In the genomic region with DNA sequence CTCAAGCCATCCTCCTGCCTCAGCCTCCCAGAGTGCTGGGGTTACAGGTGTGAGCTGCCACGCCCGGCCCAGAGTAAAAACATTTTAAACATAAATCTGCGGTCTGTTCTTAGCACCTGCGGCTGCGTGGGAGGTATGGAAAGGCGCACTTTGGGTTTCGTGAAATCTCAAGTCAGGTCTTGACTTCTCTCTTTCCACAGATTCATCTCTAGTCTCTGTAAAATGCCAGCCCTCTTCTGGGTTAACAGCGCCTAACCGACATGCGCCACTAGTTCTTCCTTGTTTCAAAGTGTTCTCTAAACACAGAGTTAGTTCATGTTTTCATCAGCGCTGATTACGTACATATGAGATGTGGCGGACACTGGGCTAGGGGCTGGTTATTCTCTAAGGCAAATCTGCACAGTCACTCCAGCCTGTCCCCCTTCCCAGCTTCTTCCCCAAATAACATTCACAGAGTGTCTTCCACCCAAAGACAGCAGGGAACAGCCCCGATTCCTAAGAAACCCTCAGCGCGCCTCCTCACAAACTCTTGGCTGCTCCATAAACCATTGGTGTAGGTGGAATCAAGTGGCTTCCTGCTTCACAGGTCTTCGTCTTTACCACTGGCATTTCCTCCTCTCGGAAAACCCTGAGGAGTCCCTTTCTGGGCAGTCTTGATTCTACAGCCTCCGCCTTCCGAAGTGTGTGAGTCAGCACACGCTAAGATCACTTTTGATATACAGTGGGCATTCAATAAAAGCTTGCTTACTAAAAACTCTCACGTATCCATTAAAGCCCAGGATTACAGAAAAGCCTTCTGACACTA, we compare ENCODE assay signal across 2 cellular contexts.
TF ChIP-seq lines count a peak whose summit lies in the region.

No MANE protein-coding gene starts in this region.

TF ChIP-seq in GM23338, 12 proteins besides CTCF, POLR2A, EP300 and RAD21:
- TF ChIP-seq, protein P1, sequence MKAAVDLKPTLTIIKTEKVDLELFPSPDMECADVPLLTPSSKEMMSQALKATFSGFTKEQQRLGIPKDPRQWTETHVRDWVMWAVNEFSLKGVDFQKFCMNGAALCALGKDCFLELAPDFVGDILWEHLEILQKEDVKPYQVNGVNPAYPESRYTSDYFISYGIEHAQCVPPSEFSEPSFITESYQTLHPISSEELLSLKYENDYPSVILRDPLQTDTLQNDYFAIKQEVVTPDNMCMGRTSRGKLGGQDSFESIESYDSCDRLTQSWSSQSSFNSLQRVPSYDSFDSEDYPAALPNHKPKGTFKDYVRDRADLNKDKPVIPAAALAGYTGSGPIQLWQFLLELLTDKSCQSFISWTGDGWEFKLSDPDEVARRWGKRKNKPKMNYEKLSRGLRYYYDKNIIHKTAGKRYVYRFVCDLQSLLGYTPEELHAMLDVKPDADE (IDR thresholded peaks at IDR 0.05), result no peak
- TF ChIP-seq EZH2phosphoT487 (IDR thresholded peaks at IDR 0.05; ENCODE audit: unreplicated experiment) (no peak), JUNB (IDR thresholded peaks at IDR 0.05; ENCODE audit: unreplicated experiment) (no peak), NANOG (IDR thresholded peaks at IDR 0.05; ENCODE audit: borderline replicate concordance) (no peak), CREB1 (CRISPR knock-in tag; IDR thresholded peaks at IDR 0.05; ENCODE audit: low read depth) (no peak), STAT1 (IDR thresholded peaks at IDR 0.05; ENCODE audit: unreplicated experiment) (no peak), ZNF331 (CRISPR knock-in tag; IDR thresholded peaks at IDR 0.05; ENCODE audit: low read depth) (no peak), ZNF114 (CRISPR knock-in tag; IDR thresholded peaks at IDR 0.05) (no peak), POLR2AphosphoS5 (IDR thresholded peaks at IDR 0.05; ENCODE audit: low read depth) (no peak)
- TF ChIP-seq, protein P2, sequence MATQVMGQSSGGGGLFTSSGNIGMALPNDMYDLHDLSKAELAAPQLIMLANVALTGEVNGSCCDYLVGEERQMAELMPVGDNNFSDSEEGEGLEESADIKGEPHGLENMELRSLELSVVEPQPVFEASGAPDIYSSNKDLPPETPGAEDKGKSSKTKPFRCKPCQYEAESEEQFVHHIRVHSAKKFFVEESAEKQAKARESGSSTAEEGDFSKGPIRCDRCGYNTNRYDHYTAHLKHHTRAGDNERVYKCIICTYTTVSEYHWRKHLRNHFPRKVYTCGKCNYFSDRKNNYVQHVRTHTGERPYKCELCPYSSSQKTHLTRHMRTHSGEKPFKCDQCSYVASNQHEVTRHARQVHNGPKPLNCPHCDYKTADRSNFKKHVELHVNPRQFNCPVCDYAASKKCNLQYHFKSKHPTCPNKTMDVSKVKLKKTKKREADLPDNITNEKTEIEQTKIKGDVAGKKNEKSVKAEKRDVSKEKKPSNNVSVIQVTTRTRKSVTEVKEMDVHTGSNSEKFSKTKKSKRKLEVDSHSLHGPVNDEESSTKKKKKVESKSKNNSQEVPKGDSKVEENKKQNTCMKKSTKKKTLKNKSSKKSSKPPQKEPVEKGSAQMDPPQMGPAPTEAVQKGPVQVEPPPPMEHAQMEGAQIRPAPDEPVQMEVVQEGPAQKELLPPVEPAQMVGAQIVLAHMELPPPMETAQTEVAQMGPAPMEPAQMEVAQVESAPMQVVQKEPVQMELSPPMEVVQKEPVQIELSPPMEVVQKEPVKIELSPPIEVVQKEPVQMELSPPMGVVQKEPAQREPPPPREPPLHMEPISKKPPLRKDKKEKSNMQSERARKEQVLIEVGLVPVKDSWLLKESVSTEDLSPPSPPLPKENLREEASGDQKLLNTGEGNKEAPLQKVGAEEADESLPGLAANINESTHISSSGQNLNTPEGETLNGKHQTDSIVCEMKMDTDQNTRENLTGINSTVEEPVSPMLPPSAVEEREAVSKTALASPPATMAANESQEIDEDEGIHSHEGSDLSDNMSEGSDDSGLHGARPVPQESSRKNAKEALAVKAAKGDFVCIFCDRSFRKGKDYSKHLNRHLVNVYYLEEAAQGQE (IDR thresholded peaks at IDR 0.05; ENCODE audit: unreplicated experiment), result no peak

TF ChIP-seq in H1, 55 proteins besides CTCF, POLR2A, EP300 and RAD21:
- TF ChIP-seq TEAD4 (IDR thresholded peaks at IDR 0.05; ENCODE audit: low read depth, low read length) (no peak), KDM4A (IDR thresholded peaks at IDR 0.05; ENCODE audit: low read depth, low read length, severe bottlenecking) (no peak), POLR2AphosphoS5 (IDR thresholded peaks at IDR 0.05; ENCODE audit: low read depth, low read length) (no peak)
